Comparison of ENCODE assay signal across 1 cellular context in the genomic region with DNA sequence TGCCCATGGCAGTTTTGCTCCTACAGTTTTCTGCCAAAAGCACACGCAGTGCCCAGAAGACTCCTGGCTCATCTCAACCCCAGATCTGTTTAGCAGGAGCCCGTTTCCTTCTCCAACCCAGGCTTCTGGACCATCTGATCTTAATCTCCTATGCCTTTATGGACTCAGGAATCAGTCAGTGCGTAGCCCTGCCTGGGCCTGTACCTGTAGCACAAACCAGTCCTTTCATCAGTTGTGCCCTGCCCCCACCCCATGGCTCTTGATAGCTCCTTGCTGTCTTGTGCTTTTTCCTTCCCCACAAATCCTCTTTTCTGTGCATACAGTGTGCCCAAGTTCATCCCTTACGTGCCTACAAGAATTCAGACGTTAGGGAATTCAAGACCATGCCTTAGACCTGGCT.
TF ChIP-seq lines count a peak whose summit lies in the region.

No MANE protein-coding gene starts in this region.

TF ChIP-seq in GM23338, 12 proteins besides CTCF, POLR2A, EP300 and RAD21 (continued from another document):
- TF ChIP-seq, protein P1, sequence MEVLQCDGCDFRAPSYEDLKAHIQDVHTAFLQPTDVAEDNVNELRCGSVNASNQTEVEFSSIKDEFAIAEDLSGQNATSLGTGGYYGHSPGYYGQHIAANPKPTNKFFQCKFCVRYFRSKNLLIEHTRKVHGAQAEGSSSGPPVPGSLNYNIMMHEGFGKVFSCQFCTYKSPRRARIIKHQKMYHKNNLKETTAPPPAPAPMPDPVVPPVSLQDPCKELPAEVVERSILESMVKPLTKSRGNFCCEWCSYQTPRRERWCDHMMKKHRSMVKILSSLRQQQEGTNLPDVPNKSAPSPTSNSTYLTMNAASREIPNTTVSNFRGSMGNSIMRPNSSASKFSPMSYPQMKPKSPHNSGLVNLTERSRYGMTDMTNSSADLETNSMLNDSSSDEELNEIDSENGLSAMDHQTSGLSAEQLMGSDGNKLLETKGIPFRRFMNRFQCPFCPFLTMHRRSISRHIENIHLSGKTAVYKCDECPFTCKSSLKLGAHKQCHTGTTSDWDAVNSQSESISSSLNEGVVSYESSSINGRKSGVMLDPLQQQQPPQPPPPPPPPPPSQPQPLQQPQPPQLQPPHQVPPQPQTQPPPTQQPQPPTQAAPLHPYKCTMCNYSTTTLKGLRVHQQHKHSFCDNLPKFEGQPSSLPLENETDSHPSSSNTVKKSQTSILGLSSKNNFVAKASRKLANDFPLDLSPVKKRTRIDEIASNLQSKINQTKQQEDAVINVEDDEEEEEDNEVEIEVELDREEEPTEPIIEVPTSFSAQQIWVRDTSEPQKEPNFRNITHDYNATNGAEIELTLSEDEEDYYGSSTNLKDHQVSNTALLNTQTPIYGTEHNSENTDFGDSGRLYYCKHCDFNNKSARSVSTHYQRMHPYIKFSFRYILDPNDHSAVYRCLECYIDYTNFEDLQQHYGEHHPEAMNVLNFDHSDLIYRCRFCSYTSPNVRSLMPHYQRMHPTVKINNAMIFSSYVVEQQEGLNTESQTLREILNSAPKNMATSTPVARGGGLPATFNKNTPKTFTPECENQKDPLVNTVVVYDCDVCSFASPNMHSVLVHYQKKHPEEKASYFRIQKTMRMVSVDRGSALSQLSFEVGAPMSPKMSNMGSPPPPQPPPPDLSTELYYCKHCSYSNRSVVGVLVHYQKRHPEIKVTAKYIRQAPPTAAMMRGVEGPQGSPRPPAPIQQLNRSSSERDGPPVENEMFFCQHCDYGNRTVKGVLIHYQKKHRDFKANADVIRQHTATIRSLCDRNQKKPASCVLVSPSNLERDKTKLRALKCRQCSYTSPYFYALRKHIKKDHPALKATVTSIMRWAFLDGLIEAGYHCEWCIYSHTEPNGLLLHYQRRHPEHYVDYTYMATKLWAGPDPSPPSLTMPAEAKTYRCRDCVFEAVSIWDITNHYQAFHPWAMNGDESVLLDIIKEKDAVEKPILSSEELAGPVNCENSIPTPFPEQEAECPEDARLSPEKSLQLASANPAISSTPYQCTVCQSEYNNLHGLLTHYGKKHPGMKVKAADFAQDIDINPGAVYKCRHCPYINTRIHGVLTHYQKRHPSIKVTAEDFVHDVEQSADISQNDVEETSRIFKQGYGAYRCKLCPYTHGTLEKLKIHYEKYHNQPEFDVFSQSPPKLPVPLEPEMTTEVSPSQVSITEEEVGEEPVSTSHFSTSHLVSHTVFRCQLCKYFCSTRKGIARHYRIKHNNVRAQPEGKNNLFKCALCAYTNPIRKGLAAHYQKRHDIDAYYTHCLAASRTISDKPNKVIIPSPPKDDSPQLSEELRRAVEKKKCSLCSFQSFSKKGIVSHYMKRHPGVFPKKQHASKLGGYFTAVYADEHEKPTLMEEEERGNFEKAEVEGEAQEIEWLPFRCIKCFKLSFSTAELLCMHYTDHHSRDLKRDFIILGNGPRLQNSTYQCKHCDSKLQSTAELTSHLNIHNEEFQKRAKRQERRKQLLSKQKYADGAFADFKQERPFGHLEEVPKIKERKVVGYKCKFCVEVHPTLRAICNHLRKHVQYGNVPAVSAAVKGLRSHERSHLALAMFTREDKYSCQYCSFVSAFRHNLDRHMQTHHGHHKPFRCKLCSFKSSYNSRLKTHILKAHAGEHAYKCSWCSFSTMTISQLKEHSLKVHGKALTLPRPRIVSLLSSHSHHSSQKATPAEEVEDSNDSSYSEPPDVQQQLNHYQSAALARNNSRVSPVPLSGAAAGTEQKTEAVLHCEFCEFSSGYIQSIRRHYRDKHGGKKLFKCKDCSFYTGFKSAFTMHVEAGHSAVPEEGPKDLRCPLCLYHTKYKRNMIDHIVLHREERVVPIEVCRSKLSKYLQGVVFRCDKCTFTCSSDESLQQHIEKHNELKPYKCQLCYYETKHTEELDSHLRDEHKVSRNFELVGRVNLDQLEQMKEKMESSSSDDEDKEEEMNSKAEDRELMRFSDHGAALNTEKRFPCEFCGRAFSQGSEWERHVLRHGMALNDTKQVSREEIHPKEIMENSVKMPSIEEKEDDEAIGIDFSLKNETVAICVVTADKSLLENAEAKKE (CRISPR knock-in tag; IDR thresholded peaks at IDR 0.05) = no peak
- no peak for TF ChIP-seq EZH2phosphoT487 (IDR thresholded peaks at IDR 0.05; ENCODE audit: unreplicated experiment)
- TF ChIP-seq, protein P2, sequence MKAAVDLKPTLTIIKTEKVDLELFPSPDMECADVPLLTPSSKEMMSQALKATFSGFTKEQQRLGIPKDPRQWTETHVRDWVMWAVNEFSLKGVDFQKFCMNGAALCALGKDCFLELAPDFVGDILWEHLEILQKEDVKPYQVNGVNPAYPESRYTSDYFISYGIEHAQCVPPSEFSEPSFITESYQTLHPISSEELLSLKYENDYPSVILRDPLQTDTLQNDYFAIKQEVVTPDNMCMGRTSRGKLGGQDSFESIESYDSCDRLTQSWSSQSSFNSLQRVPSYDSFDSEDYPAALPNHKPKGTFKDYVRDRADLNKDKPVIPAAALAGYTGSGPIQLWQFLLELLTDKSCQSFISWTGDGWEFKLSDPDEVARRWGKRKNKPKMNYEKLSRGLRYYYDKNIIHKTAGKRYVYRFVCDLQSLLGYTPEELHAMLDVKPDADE (IDR thresholded peaks at IDR 0.05) = no peak
